ENCODE assay signal across 14 cellular contexts in the genomic region with DNA sequence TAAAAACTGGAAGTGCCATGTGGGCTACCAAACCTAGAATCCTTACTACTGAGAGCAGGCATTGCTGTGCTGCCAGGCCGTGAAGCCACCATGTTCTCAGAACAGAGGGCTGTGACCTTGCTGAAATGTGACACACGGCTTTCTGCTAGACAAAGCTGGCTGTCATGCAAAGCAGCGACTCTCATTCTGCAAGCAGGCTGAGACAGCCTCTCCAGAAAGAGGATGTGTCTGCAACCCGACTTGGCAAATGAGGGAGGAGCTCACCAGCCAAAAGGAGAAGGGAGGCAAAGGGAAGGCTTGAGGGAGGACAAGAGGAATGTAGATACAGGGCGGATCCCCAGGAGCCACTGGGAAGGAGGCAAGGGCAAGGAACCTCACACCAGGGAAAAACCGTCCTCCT.
DNase-seq lines count a peak whose midpoint lies in the region; ATAC-seq and TF ChIP-seq lines count a peak whose summit lies in the region.
"Had no signal": no experiment of that assay in that cellular context is flagged by ENCODE, and none has a peak within 500 bp of the region (broad histone marks: within the 10 kb centered on the region; RNA-seq: fewer than 3 reads in every experiment).

No MANE protein-coding gene starts in this region.

- no peak for DNase-seq in WTC11 (ENCODE audit: low spot score)
- peak; percentile 18 for DNase-seq in neural progenitor cell (ENCODE audit: low spot score)
- DNase-seq in GOT3 (lab: John Stamatoyannopoulos, UW), result no peak
- DNase-seq in NCI-H1930 (lab: John Stamatoyannopoulos, UW), result no peak
- no peak for DNase-seq in GM19238 (ENCODE audit: insufficient read length, low spot score)
- DNase-seq: activated CD4-positive, alpha-beta T cell treated with anti-CD3 and anti-CD28 coated beads, Interleukin-2, amount 50 U/mL, for 48 hours; activated naive CD8-positive, alpha-beta T cell treated with anti-CD3 and anti-CD28 coated beads, Interleukin-2, amount 10 ng/mL, durations not matched to agents 7 days and 5 days; effector CD4-positive, alpha-beta T cell; GM23248; mesenchymal stem cell; NCI-H1105; NCI-H82 had no signal

- no peaks in the 10 kb centered on the region for H3K27me3 Mint-ChIP-seq in WTC11 (ENCODE audit: low read depth)
- H3K27me3 Mint-ChIP-seq in neural progenitor cell (ENCODE audit: insufficient read depth, low read depth), result peaks cover 6% of the 10 kb centered on the region
- H3K27me3 Mint-ChIP-seq: activated naive CD8-positive, alpha-beta T cell treated with anti-CD3 and anti-CD28 coated beads, Interleukin-2, amount 10 ng/mL, durations not matched to agents 7 days and 5 days had no signal

- TF ChIP-seq CTCF in WTC11 (IDR thresholded peaks at IDR 0.05) (no peak), neural progenitor cell (IDR thresholded peaks at IDR 0.05) (no peak)

- no peaks in the 10 kb centered on the region for H4K20me1 ChIP-seq in neural progenitor cell (ENCODE audit: low read depth)

- H3K4me3 Mint-ChIP-seq in WTC11 (no peak overlapping the region), neural progenitor cell (no peak overlapping the region)
- H3K4me3 Mint-ChIP-seq: activated naive CD8-positive, alpha-beta T cell treated with anti-CD3 and anti-CD28 coated beads, Interleukin-2, amount 10 ng/mL, durations not matched to agents 7 days and 5 days had no signal

- peak; percentile 86 for ATAC-seq in GM18511 (IDR thresholded peaks at IDR 0.05; ENCODE audit: unreplicated experiment)
- peak; percentile 70 for ATAC-seq in HG02678 (IDR thresholded peaks at IDR 0.05; ENCODE audit: unreplicated experiment)
- peak; percentile 79 for ATAC-seq in WTC11

- no peaks in the 10 kb centered on the region for H3K36me3 ChIP-seq in neural progenitor cell

- H3K36me3 Mint-ChIP-seq in WTC11 (peaks cover 7% of the 10 kb centered on the region; the same call in 1 of the 2 replicates), neural progenitor cell (peaks cover 58% of the 10 kb centered on the region)

- H3F3A ChIP-seq in neural progenitor cell (ENCODE audit: low read depth), result no peaks in the 10 kb centered on the region

- CTCF ChIA-PET in WTC11 (lab: Charles Lee), result interaction anchor here (0.9 to 1.4 kb wide), 2 partner anchors 75 to 457 kb away, joined by 3 to 4 read pairs; no protein-coding TSS in a partner anchor

- no peak overlapping the region for H3K4me3 ChIP-seq in neural progenitor cell
- H3K4me3 ChIP-seq: GM23248 had no signal

- H3K79me2 ChIP-seq in neural progenitor cell (ENCODE audit: low read depth), result no peaks in the 10 kb centered on the region

- H3K27ac Mint-ChIP-seq in WTC11 (no peak overlapping the region), neural progenitor cell (no peak overlapping the region)
- H3K27ac Mint-ChIP-seq: activated naive CD8-positive, alpha-beta T cell treated with anti-CD3 and anti-CD28 coated beads, Interleukin-2, amount 10 ng/mL, durations not matched to agents 7 days and 5 days had no signal

- no peaks in the 10 kb centered on the region for H3K27me3 ChIP-seq in neural progenitor cell

- H3K9me3 Mint-ChIP-seq in WTC11 (no peaks in the 10 kb centered on the region), neural progenitor cell (no peaks in the 10 kb centered on the region)
- H3K9me3 Mint-ChIP-seq: activated naive CD8-positive, alpha-beta T cell treated with anti-CD3 and anti-CD28 coated beads, Interleukin-2, amount 10 ng/mL, durations not matched to agents 7 days and 5 days had no signal

- no peak overlapping the region for H3K9ac ChIP-seq in neural progenitor cell
- H3K9ac ChIP-seq: GM23248 had no signal

- H3K4me1 ChIP-seq in neural progenitor cell, result no peaks in the 10 kb centered on the region

- H3K4me2 ChIP-seq in neural progenitor cell, result no peak overlapping the region

- no peak overlapping the region for H3K27ac ChIP-seq in neural progenitor cell
- H3K27ac ChIP-seq: GM23248 had no signal

- POLR2A ChIA-PET in WTC11 (lab: Charles Lee), result no interaction called here

- H3K9me3 ChIP-seq in neural progenitor cell (ENCODE audit: low read depth), result no peaks in the 10 kb centered on the region

- no peak overlapping the region for H2AFZ ChIP-seq in neural progenitor cell (replicated peaks)
- H2AFZ ChIP-seq: GM23248 had no signal

- peaks cover 33% of the 10 kb centered on the region for H3K4me1 Mint-ChIP-seq in WTC11
- peaks cover 6% of the 10 kb centered on the region for H3K4me1 Mint-ChIP-seq in neural progenitor cell
- H3K4me1 Mint-ChIP-seq: activated naive CD8-positive, alpha-beta T cell treated with anti-CD3 and anti-CD28 coated beads, Interleukin-2, amount 10 ng/mL, durations not matched to agents 7 days and 5 days had no signal

TF ChIP-seq in WTC11, 78 proteins besides CTCF, POLR2A, EP300 and RAD21:
- TF ChIP-seq TEAD4 (CRISPR knock-in tag; IDR thresholded peaks at IDR 0.05), result no peak
- TF ChIP-seq ZNF671 (CRISPR knock-in tag; IDR thresholded peaks at IDR 0.05), result no peak
